Comparison of ENCODE assay signal across 8 cellular contexts in genomic region chr10:89391882-89392756, GRCh38. TPM values are rescaled to one million over a fixed set of nuclear protein-coding genes. Genes with fewer than 3 reads are reported as not detected.
DNase-seq lines count a peak whose midpoint lies in the region; ATAC-seq lines count a peak whose summit lies in the region.

IFIT1 (plus strand) TSS chr10:89392623; CDS start chr10:89392713, 90 bp downstream.

- ATAC-seq in GM21423 (IDR thresholded peaks at IDR 0.05; ENCODE audit: unreplicated experiment), result peak; percentile 80
- ATAC-seq in T-helper 17 cell, result peak; percentile 93
- ATAC-seq in central memory CD8-positive, alpha-beta T cell (replicated peaks; ENCODE audit: extremely low read depth, poor library complexity, severe bottlenecking), result peak; percentile 95

- no peaks in the 10 kb centered on the region for H3K9me3 Mint-ChIP-seq in central memory CD8-positive, alpha-beta T cell
- H3K9me3 Mint-ChIP-seq in immature natural killer cell, result peaks cover 0 to 1% (median 0%) of the 10 kb centered on the region in 6 donors

- H3K27ac ChIP-seq in HUES64 (ENCODE audit: low read depth, low read length) (peak within 1 kb of the TSS; percentile 31; the same call in 1 of the 2 replicates), skeletal muscle tissue (ENCODE audit: low read depth, low read length) (peak within 1 kb of the TSS; percentile 75)

- H3K4me3 ChIP-seq in HUES64 (ENCODE audit: low read length), result peak within 1 kb of the TSS; percentile 56
- peak within 1 kb of the TSS; percentile 73 to 92 (median 76) for H3K4me3 ChIP-seq in skeletal muscle tissue (ENCODE audit: low read length in 3 of 3)

- H3K27me3 ChIP-seq in HUES64 (ENCODE audit: insufficient read depth, low read length), result no peaks in the 10 kb centered on the region
- H3K27me3 ChIP-seq in skeletal muscle tissue (ENCODE audit: control insufficient read depth in 3 of 3, insufficient read depth in 3 of 3, low read length in 3 of 3), result no peaks in the 10 kb centered on the region

- H3K9ac ChIP-seq in HUES64 (ENCODE audit: low read depth, low read length) (peak within 1 kb of the TSS; percentile 6; the same call in 1 of the 2 replicates), skeletal muscle tissue (ENCODE audit: low read depth in 1 of 3, low read length in 3 of 3) (peak within 1 kb of the TSS; percentile 73 to 80 (median 79))

- DNase-seq in NCI-H2196 treated with DMSO at 0.1 percent for 48 hours (lab: John Stamatoyannopoulos, UW; ENCODE audit: unreplicated experiment) (peak; percentile 9), NCI-H2196 (lab: John Stamatoyannopoulos, UW; ENCODE audit: unreplicated experiment) (no peak), T-helper 17 cell (peak in 1 of 3 donors; percentile 32), immature natural killer cell (peak; percentile 66 to 72 (median 72))
- peak in 1 of 2 donors; percentile 28 for DNase-seq in central memory CD8-positive, alpha-beta T cell (ENCODE audit: low spot score in 2 of 2)

- H3K27ac Mint-ChIP-seq in T-helper 17 cell (peak within 1 kb of the TSS; percentile 89), immature natural killer cell (peak within 1 kb of the TSS; percentile 84 to 97 (median 90))
- peak within 1 kb of the TSS; percentile 87 for H3K27ac Mint-ChIP-seq in central memory CD8-positive, alpha-beta T cell (ENCODE audit: low read depth)

- no peaks in the 10 kb centered on the region for H3K9me3 ChIP-seq in HUES64 (ENCODE audit: insufficient read depth, low read depth, low read length)
- no peaks in the 10 kb centered on the region for H3K9me3 ChIP-seq in T-helper 17 cell (ENCODE audit: control insufficient read depth, low read length, poor library complexity, severe bottlenecking)
- no peaks in the 10 kb centered on the region for H3K9me3 ChIP-seq in skeletal muscle tissue (ENCODE audit: control insufficient read depth in 3 of 3, low read length in 3 of 3)

- H3K4me1 ChIP-seq in HUES64 (ENCODE audit: insufficient read depth, low read length) (peaks cover 20% of the 10 kb centered on the region), skeletal muscle tissue (ENCODE audit: control insufficient read depth in 3 of 3, insufficient read depth in 3 of 3, low read length in 3 of 3) (peaks cover 14 to 37% (median 26%) of the 10 kb centered on the region in 3 donors)

- H3K4me1 Mint-ChIP-seq in T-helper 17 cell (peaks cover 13% of the 10 kb centered on the region), immature natural killer cell (peaks cover 14 to 25% of the 10 kb centered on the region in 2 donors)
- H3K4me1 Mint-ChIP-seq in central memory CD8-positive, alpha-beta T cell, result peaks cover 16% of the 10 kb centered on the region

- H3K4me3 Mint-ChIP-seq in T-helper 17 cell (peak within 1 kb of the TSS; percentile 88), immature natural killer cell (peak within 1 kb of the TSS; percentile 84 to 95 (median 88))
- H3K4me3 Mint-ChIP-seq in central memory CD8-positive, alpha-beta T cell, result peak within 1 kb of the TSS; percentile 85

- WGBS in HUES64, result 11% methylated on average over 8 of the region's 8 CpGs

- H3K36me3 Mint-ChIP-seq in T-helper 17 cell (ENCODE audit: low read depth) (peaks cover 2% of the 10 kb centered on the region), immature natural killer cell (peaks cover 0 to 12% (median 0%) of the 10 kb centered on the region in 3 donors)
- peaks cover 4% of the 10 kb centered on the region for H3K36me3 Mint-ChIP-seq in central memory CD8-positive, alpha-beta T cell (ENCODE audit: insufficient read depth)

- H3K27me3 Mint-ChIP-seq in T-helper 17 cell (no peaks in the 10 kb centered on the region), immature natural killer cell (ENCODE audit: low read depth in 3 of 3) (peaks cover 0 to 2% (median 1%) of the 10 kb centered on the region in 3 donors)
- no peaks in the 10 kb centered on the region for H3K27me3 Mint-ChIP-seq in central memory CD8-positive, alpha-beta T cell

- no peaks in the 10 kb centered on the region for H3K36me3 ChIP-seq in HUES64 (ENCODE audit: insufficient read depth, low read length)
- no peaks in the 10 kb centered on the region for H3K36me3 ChIP-seq in skeletal muscle tissue (ENCODE audit: control insufficient read depth in 3 of 3, insufficient read depth in 3 of 3, low read length in 3 of 3)

RNA-seq across cellular contexts. Expression of gene IFIT1, which starts in this region (rescaled TPM):
- polyA plus RNA-seq in HUES64 (2013, experiment 1 of 2), result 4.0 TPM
- 6.5 TPM for polyA plus RNA-seq in HUES64 (2013, experiment 2 of 2)
- 1 to 10 TPM; 1.9 to 3.8 TPM for total RNA-seq in T-helper 17 cell
- polyA plus RNA-seq in immature natural killer cell, result 1 to 10 TPM in 2 of 3 donors, under 1 TPM in 1; 0.43 to 6.0 (median 1.8) TPM
- 34.4 TPM for total RNA-seq in skeletal muscle tissue
